In the genomic region with DNA sequence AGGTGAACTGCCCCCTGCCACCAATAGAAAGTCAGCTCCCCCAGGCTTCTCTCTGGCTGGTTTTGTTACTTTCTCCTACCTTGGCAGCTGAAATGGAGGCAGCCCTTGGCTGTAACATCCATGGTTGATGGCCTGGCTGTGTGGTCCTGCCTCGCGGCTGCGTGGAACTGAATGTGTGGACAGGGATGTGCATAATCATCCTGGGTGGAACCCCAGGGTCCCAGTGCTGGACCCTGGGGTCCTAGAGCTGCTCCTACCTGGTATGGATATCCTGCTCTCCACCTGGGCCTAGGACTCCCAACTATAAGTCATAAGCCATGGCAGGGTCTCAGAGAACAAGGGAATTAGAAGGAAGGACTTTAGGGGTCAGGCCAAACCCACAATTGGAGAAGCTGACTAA, we compare ENCODE assay signal across 1 cellular context.
TF ChIP-seq lines count a peak whose summit lies in the region.

No MANE protein-coding gene starts in this region.

TF ChIP-seq in GM12878, 131 proteins besides CTCF, POLR2A, EP300 and RAD21 (continued from another document):
- TF ChIP-seq, protein P1, sequence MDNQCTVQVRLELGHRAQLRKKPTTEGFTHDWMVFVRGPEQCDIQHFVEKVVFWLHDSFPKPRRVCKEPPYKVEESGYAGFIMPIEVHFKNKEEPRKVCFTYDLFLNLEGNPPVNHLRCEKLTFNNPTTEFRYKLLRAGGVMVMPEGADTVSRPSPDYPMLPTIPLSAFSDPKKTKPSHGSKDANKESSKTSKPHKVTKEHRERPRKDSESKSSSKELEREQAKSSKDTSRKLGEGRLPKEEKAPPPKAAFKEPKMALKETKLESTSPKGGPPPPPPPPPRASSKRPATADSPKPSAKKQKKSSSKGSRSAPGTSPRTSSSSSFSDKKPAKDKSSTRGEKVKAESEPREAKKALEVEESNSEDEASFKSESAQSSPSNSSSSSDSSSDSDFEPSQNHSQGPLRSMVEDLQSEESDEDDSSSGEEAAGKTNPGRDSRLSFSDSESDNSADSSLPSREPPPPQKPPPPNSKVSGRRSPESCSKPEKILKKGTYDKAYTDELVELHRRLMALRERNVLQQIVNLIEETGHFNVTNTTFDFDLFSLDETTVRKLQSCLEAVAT (IDR thresholded peaks at IDR 0.05), result no peak
- TF ChIP-seq GATAD2B (conservative IDR thresholded peaks at IDR 0.05; ENCODE audit: low read depth) (no peak), MEF2B (IDR thresholded peaks at IDR 0.05; ENCODE audit: partially characterized antibody, poor library complexity, severe bottlenecking) (no peak), RCOR1 (conservative IDR thresholded peaks at IDR 0.05; ENCODE audit: low read depth, low read length) (no peak), YBX1 (IDR thresholded peaks at IDR 0.05) (no peak), CBX5 (IDR thresholded peaks at IDR 0.05; ENCODE audit: low read depth) (no peak), SMARCA5 (IDR thresholded peaks at IDR 0.05) (no peak)
- TF ChIP-seq, protein P2, sequence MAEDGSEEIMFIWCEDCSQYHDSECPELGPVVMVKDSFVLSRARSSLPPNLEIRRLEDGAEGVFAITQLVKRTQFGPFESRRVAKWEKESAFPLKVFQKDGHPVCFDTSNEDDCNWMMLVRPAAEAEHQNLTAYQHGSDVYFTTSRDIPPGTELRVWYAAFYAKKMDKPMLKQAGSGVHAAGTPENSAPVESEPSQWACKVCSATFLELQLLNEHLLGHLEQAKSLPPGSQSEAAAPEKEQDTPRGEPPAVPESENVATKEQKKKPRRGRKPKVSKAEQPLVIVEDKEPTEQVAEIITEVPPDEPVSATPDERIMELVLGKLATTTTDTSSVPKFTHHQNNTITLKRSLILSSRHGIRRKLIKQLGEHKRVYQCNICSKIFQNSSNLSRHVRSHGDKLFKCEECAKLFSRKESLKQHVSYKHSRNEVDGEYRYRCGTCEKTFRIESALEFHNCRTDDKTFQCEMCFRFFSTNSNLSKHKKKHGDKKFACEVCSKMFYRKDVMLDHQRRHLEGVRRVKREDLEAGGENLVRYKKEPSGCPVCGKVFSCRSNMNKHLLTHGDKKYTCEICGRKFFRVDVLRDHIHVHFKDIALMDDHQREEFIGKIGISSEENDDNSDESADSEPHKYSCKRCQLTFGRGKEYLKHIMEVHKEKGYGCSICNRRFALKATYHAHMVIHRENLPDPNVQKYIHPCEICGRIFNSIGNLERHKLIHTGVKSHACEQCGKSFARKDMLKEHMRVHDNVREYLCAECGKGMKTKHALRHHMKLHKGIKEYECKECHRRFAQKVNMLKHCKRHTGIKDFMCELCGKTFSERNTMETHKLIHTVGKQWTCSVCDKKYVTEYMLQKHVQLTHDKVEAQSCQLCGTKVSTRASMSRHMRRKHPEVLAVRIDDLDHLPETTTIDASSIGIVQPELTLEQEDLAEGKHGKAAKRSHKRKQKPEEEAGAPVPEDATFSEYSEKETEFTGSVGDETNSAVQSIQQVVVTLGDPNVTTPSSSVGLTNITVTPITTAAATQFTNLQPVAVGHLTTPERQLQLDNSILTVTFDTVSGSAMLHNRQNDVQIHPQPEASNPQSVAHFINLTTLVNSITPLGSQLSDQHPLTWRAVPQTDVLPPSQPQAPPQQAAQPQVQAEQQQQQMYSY (CRISPR knock-in tag; IDR thresholded peaks at IDR 0.05), result no peak
